19 cellular contexts compared by ENCODE assay signal in the genomic region with DNA sequence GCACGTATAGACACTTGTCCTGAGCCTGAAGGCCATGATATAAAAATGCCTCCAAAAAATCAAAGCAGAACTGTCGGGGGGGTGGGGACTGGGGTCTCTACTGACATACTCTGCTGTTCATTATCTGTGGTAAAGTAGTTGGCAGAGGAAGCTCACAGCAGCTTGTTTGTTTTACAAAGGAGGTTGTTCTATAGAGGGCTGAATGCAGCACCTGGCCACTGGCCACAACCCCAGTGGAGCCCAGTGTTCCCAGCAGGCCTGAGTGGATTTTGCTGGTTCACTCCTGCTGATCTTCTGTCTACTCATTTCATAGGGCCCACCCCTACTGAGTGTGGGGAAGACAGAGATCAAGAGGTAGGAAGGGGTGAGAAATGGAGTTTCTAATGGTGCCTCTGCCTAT.
"Had no signal": no experiment of that assay in that cellular context is flagged by ENCODE, and none has a peak within 500 bp of the region (broad histone marks: within the 10 kb centered on the region; RNA-seq: fewer than 3 reads in every experiment).

No MANE protein-coding gene starts in this region.

- H3K27me3 ChIP-seq: adrenal gland, cardiac muscle cell, dorsolateral prefrontal cortex, gastroesophageal sphincter, right lobe of liver, suprapubic skin had no signal

- ATAC-seq: activated CD8-positive, alpha-beta T cell treated with anti-CD3 and anti-CD28 coated beads, Interleukin-2, amount 10 ng/mL, durations not matched to agents 7 days and 5 days; gastroesophageal sphincter; psoas muscle; right lobe of liver had no signal

- H3K36me3 ChIP-seq: adrenal gland, cardiac muscle cell, gastroesophageal sphincter, right lobe of liver, suprapubic skin had no signal

- H3K4me1 ChIP-seq: adrenal gland, psoas muscle, right lobe of liver, suprapubic skin had no signal

- H3K4me2 ChIP-seq: smooth muscle cell had no signal

- H3K4me3 ChIP-seq: adrenal gland, cardiac muscle cell, dorsolateral prefrontal cortex, gastroesophageal sphincter, lung, psoas muscle, right lobe of liver, smooth muscle cell, suprapubic skin had no signal

- H3K9me3 ChIP-seq: adrenal gland, right lobe of liver, suprapubic skin had no signal

- H3K27ac ChIP-seq: adrenal gland, cardiac muscle cell, dorsolateral prefrontal cortex, gastroesophageal sphincter, psoas muscle, right lobe of liver, suprapubic skin had no signal

- DNase-seq: activated B cell treated with CpG ODN at 0.5 μM for 24 hours; activated CD4-positive, alpha-beta T cell treated with anti-CD3 and anti-CD28 coated beads, Interleukin-2, amount 10 ng/mL, durations not matched to agents 24 days and 14 days; activated CD8-positive, alpha-beta memory T cell treated with anti-CD3 and anti-CD28 coated beads, Interleukin-2, amount 50 U/mL, for 4 hours; activated CD8-positive, alpha-beta T cell treated with anti-CD3 and anti-CD28 coated beads, Interleukin-2, amount 10 ng/mL, durations not matched to agents 7 days and 5 days; activated effector memory CD4-positive, alpha-beta T cell treated with anti-CD3 and anti-CD28 coated beads, Interleukin-2, amount 50 U/mL, for 16 hours; activated T-cell treated with anti-CD3 and anti-CD28 coated beads, Interleukin-2, amount 50 U/mL, for 48 hours; adrenal gland; dorsolateral prefrontal cortex; erythroblast; nephron progenitor cell; psoas muscle; right lobe of liver; stimulated activated CD4-positive, alpha-beta T cell treated with anti-CD3 and anti-CD28 coated beads, Interleukin-4, amount 100 ng/mL, for 4 hours; trophoblast cell had no signal
